In genomic region chr2:139365189-139365588, GRCh38 we compare ENCODE assay signal across 35 cellular contexts.
"Had no signal": no experiment of that assay in that cellular context is flagged by ENCODE, and none has a peak within 500 bp of the region (broad histone marks: within the 10 kb centered on the region; RNA-seq: fewer than 3 reads in every experiment).

No MANE protein-coding gene starts in this region.

- H3K27ac Mint-ChIP-seq: activated B cell treated with CpG ODN at 0.5 μM for 24 hours; activated CD8-positive, alpha-beta memory T cell treated with anti-CD3 and anti-CD28 coated beads, Interleukin-2, amount 10 ng/mL, durations not matched to agents 7 days and 5 days; activated CD8-positive, alpha-beta T cell treated with anti-CD3 and anti-CD28 coated beads, Interleukin-2, amount 10 ng/mL, durations not matched to agents 7 days and 5 days; activated naive CD4-positive, alpha-beta T cell treated with anti-CD3 and anti-CD28 coated beads for 36 hours; activated naive CD4-positive, alpha-beta T cell treated with anti-CD3 and anti-CD28 coated beads, Interleukin-2, amount 50 U/mL, for 24 hours; activated naive CD8-positive, alpha-beta T cell treated with anti-CD3 and anti-CD28 coated beads for 36 hours; activated naive CD8-positive, alpha-beta T cell treated with anti-CD3 and anti-CD28 coated beads, Interleukin-2, amount 50 U/mL, for 24 hours; activated T-helper 1 cell treated with anti-CD3 and anti-CD28 coated beads, Interleukin-12 subunit alpha, Interleukin-12 subunit beta, Interleukin-2, Interleukin-4 antibody, amounts not matched to agents 30 ng/mL and 10 ng/mL and 1 ng/mL, durations not matched to agents 14 hours and 24 hours and 36 hours; activated T-helper 2 cell treated with anti-CD3 and anti-CD28 coated beads, Interferon-gamma antibody, Interleukin-2, Interleukin-4, amounts not matched to agents 10 μg/mL and 5 μg/mL and 100 μg/mL, durations not matched to agents 14 hours and 24 hours and 36 hours; effector memory CD8-positive, alpha-beta T cell; T-helper 17 cell; T-helper 2 cell treated with Interferon-gamma antibody and Interleukin-4, amounts not matched to agents 5 μg/mL and 100 μg/mL, for 36 hours had no signal

- H3K4me1 ChIP-seq: adrenal gland, body of pancreas, esophagus muscularis mucosa, gastroesophageal sphincter, heart right ventricle had no signal

- H3K9me3 ChIP-seq: adrenal gland, body of pancreas, esophagus muscularis mucosa, gastroesophageal sphincter had no signal

- H3K36me3 ChIP-seq: adrenal gland, esophagus muscularis mucosa, gastroesophageal sphincter, heart right ventricle, WERI-Rb-1 had no signal

- H3K27me3 ChIP-seq: adrenal gland, body of pancreas, esophagus muscularis mucosa, gastroesophageal sphincter, heart right ventricle had no signal

- H3K4me1 Mint-ChIP-seq: activated B cell treated with CpG ODN at 0.5 μM for 24 hours; activated CD8-positive, alpha-beta memory T cell treated with anti-CD3 and anti-CD28 coated beads, Interleukin-2, amount 10 ng/mL, durations not matched to agents 7 days and 5 days; activated naive CD4-positive, alpha-beta T cell treated with anti-CD3 and anti-CD28 coated beads, Interleukin-2, amount 50 U/mL, for 24 hours; activated naive CD8-positive, alpha-beta T cell treated with anti-CD3 and anti-CD28 coated beads for 36 hours; activated naive CD8-positive, alpha-beta T cell treated with anti-CD3 and anti-CD28 coated beads, Interleukin-2, amount 50 U/mL, for 24 hours; T-helper 17 cell had no signal

- H3K4me3 ChIP-seq: adrenal gland, body of pancreas, esophagus muscularis mucosa, gastroesophageal sphincter, heart right ventricle had no signal

- H3K36me3 Mint-ChIP-seq: activated CD8-positive, alpha-beta memory T cell treated with anti-CD3 and anti-CD28 coated beads, Interleukin-2, amount 10 ng/mL, durations not matched to agents 7 days and 5 days; activated naive CD4-positive, alpha-beta T cell treated with anti-CD3 and anti-CD28 coated beads, Interleukin-2, amount 50 U/mL, for 24 hours; activated naive CD8-positive, alpha-beta T cell treated with anti-CD3 and anti-CD28 coated beads for 36 hours had no signal

- DNase-seq: activated B cell treated with CpG ODN at 0.5 μM for 24 hours; activated CD4-positive, alpha-beta T cell treated with anti-CD3 and anti-CD28 coated beads for 48 hours; activated CD4-positive, alpha-beta T cell treated with anti-CD3 and anti-CD28 coated beads, Interleukin-2, amount 50 U/mL, for 1 hour; activated CD4-positive, alpha-beta T cell treated with anti-CD3 and anti-CD28 coated beads, Interleukin-2, amount 50 U/mL, for 48 hours; activated CD8-positive, alpha-beta memory T cell treated with anti-CD3 and anti-CD28 coated beads, Interleukin-2, amount 10 ng/mL, durations not matched to agents 7 days and 5 days; activated CD8-positive, alpha-beta memory T cell treated with anti-CD3 and anti-CD28 coated beads, Interleukin-2, amount 50 U/mL, for 4 hours; activated CD8-positive, alpha-beta T cell treated with anti-CD3 and anti-CD28 coated beads, Interleukin-2, amount 10 ng/mL, durations not matched to agents 7 days and 5 days; activated effector memory CD4-positive, alpha-beta T cell treated with anti-CD3 and anti-CD28 coated beads, Interleukin-2, amount 50 U/mL, for 16 hours; activated naive CD4-positive, alpha-beta T cell treated with anti-CD3 and anti-CD28 coated beads for 36 hours; activated naive CD8-positive, alpha-beta T cell treated with anti-CD3 and anti-CD28 coated beads for 36 hours; activated naive CD8-positive, alpha-beta T cell treated with anti-CD3 and anti-CD28 coated beads, Interleukin-2, amount 50 U/mL, for 24 hours; activated T-cell treated with anti-CD3 and anti-CD28 coated beads, Interleukin-2, amount 50 U/mL, for 1 hour; activated T-cell treated with anti-CD3 and anti-CD28 coated beads, Interleukin-2, amount 50 U/mL, for 48 hours; adrenal gland; amygdala; aorta; body of pancreas; caudate nucleus; cortex of kidney; dermis blood vessel endothelial cell; effector CD4-positive, alpha-beta T cell; effector memory CD8-positive, alpha-beta T cell; erythroblast; foreskin melanocyte; heart right ventricle; T-helper 17 cell; T1000; WERI-Rb-1 had no signal

- H3K9me3 Mint-ChIP-seq: activated T-helper 1 cell treated with anti-CD3 and anti-CD28 coated beads, Interleukin-12 subunit alpha, Interleukin-12 subunit beta, Interleukin-2, Interleukin-4 antibody, amounts not matched to agents 30 ng/mL and 10 ng/mL and 1 ng/mL, durations not matched to agents 14 hours and 24 hours and 36 hours had no signal

- ATAC-seq: activated CD4-positive, CD25-positive, alpha-beta regulatory T cell treated with anti-CD3 and anti-CD28 coated beads, Interleukin-2, amount 50 U/mL, for 24 hours; activated CD8-positive, alpha-beta memory T cell treated with anti-CD3 and anti-CD28 coated beads, Interleukin-2, amount 10 ng/mL, durations not matched to agents 7 days and 5 days; activated CD8-positive, alpha-beta T cell treated with anti-CD3 and anti-CD28 coated beads, Interleukin-2, amount 10 ng/mL, durations not matched to agents 7 days and 5 days; activated naive CD8-positive, alpha-beta T cell treated with anti-CD3 and anti-CD28 coated beads, Interleukin-2, amount 50 U/mL, for 24 hours; body of pancreas; effector memory CD8-positive, alpha-beta T cell; gastroesophageal sphincter; heart right ventricle; T-helper 17 cell had no signal

- H3K27me3 Mint-ChIP-seq: activated B cell treated with CpG ODN at 0.5 μM for 24 hours; activated CD8-positive, alpha-beta memory T cell treated with anti-CD3 and anti-CD28 coated beads, Interleukin-2, amount 10 ng/mL, durations not matched to agents 7 days and 5 days; activated naive CD4-positive, alpha-beta T cell treated with anti-CD3 and anti-CD28 coated beads, Interleukin-2, amount 50 U/mL, for 24 hours; activated naive CD8-positive, alpha-beta T cell treated with anti-CD3 and anti-CD28 coated beads for 36 hours; activated naive CD8-positive, alpha-beta T cell treated with anti-CD3 and anti-CD28 coated beads, Interleukin-2, amount 50 U/mL, for 24 hours; effector memory CD8-positive, alpha-beta T cell; T-helper 17 cell had no signal

- H3K4me3 Mint-ChIP-seq: activated B cell treated with CpG ODN at 0.5 μM for 24 hours; activated CD8-positive, alpha-beta memory T cell treated with anti-CD3 and anti-CD28 coated beads, Interleukin-2, amount 10 ng/mL, durations not matched to agents 7 days and 5 days; activated CD8-positive, alpha-beta T cell treated with anti-CD3 and anti-CD28 coated beads, Interleukin-2, amount 10 ng/mL, durations not matched to agents 7 days and 5 days; activated naive CD4-positive, alpha-beta T cell treated with anti-CD3 and anti-CD28 coated beads for 36 hours; activated naive CD4-positive, alpha-beta T cell treated with anti-CD3 and anti-CD28 coated beads, Interleukin-2, amount 50 U/mL, for 24 hours; activated naive CD8-positive, alpha-beta T cell treated with anti-CD3 and anti-CD28 coated beads for 36 hours; activated naive CD8-positive, alpha-beta T cell treated with anti-CD3 and anti-CD28 coated beads, Interleukin-2, amount 50 U/mL, for 24 hours; activated T-helper 1 cell treated with anti-CD3 and anti-CD28 coated beads, Interleukin-12 subunit alpha, Interleukin-12 subunit beta, Interleukin-2, Interleukin-4 antibody, amounts not matched to agents 30 ng/mL and 10 ng/mL and 1 ng/mL, durations not matched to agents 14 hours and 24 hours and 36 hours; effector memory CD8-positive, alpha-beta T cell; T-helper 17 cell; T-helper 2 cell treated with Interferon-gamma antibody and Interleukin-4, amounts not matched to agents 5 μg/mL and 100 μg/mL, for 36 hours had no signal
